Comparison of ENCODE assay signal across 17 cellular contexts in genomic region chr2:31401580-31401979, GRCh38. TPM values are rescaled to one million over a fixed set of nuclear protein-coding genes. Genes with fewer than 3 reads are reported as not detected.
DNase-seq lines count a peak whose midpoint lies in the region; ATAC-seq, FAIRE-seq and TF ChIP-seq lines count a peak whose summit lies in the region.
"Had no signal": no experiment of that assay in that cellular context is flagged by ENCODE, and none has a peak within 500 bp of the region (broad histone marks: within the 10 kb centered on the region; RNA-seq: fewer than 3 reads in every experiment).

No MANE protein-coding gene starts in this region.

- CTCF ChIA-PET in mammary epithelial cell (lab: Charles Lee; ENCODE audit: low non-redundant PET), result interaction anchor here (0.5 to 0.7 kb wide), 4 partner anchors 16 to 687 kb away, joined by 5 to 20 read pairs (median 8); partner anchors contain the start of gene EHD3
- CTCF ChIA-PET in activated CD8-positive, alpha-beta memory T cell treated with anti-CD3 and anti-CD28 coated beads, Interleukin-2, amount 10 ng/mL, durations not matched to agents 7 days and 5 days (lab: Charles Lee), result no interaction called here

- H3K9me3 ChIP-seq in mammary epithelial cell (replicated peaks; ENCODE audit: insufficient read depth, low read length), result peaks cover 2% of the 10 kb centered on the region
- H3K9me3 ChIP-seq: spleen had no signal

- peaks cover 13% of the 10 kb centered on the region for H3K36me3 ChIP-seq in mammary epithelial cell (ENCODE audit: insufficient read depth, low read length)
- H3K36me3 ChIP-seq in kidney epithelial cell (ENCODE audit: control insufficient read depth, insufficient read depth, low read length), result no peaks in the 10 kb centered on the region
- H3K36me3 ChIP-seq: BLaER1 treated with 17β-estradiol and CSF1 and Interleukin-3, amounts not matched to agents 10 nM and 100 nM; spleen had no signal

- peak overlapping the region; percentile 54 for H3K9ac ChIP-seq in mammary epithelial cell (ENCODE audit: insufficient read depth, low read length)
- H3K9ac ChIP-seq: BLaER1 treated with 17β-estradiol and CSF1 and Interleukin-3, amounts not matched to agents 10 nM and 100 nM had no signal

- H3K4me3 ChIP-seq in mammary epithelial cell (replicated peaks in 1 of 3; ENCODE audit: insufficient read depth in 1 of 3, low read depth in 2 of 3, low read length in 3 of 3) (no peak overlapping the region), kidney epithelial cell (ENCODE audit: low read depth, low read length) (no peak overlapping the region)
- H3K4me3 ChIP-seq: BLaER1 treated with 17β-estradiol and CSF1 and Interleukin-3, amounts not matched to agents 10 nM and 100 nM; spleen had no signal

- in situ Hi-C loops in mammary epithelial cell (cut with MboI; ENCODE audit: low sequenced_read_pairs in 2 of 2), result no loop called here

- peaks cover 40% of the 10 kb centered on the region for H3K4me1 ChIP-seq in mammary epithelial cell (ENCODE audit: insufficient read depth, low read length)
- H3K4me1 ChIP-seq: BLaER1 treated with 17β-estradiol and CSF1 and Interleukin-3, amounts not matched to agents 10 nM and 100 nM; spleen had no signal

- H3K27ac ChIP-seq in mammary epithelial cell (ENCODE audit: insufficient read depth, low read depth, low read length), result peak overlapping the region; percentile 84
- H3K27ac ChIP-seq: BLaER1 treated with 17β-estradiol and CSF1 and Interleukin-3, amounts not matched to agents 10 nM and 100 nM; spleen had no signal

- H3K27me3 Mint-ChIP-seq in activated CD8-positive, alpha-beta memory T cell treated with anti-CD3 and anti-CD28 coated beads, Interleukin-2, amount 10 ng/mL, durations not matched to agents 7 days and 5 days, result no peaks in the 10 kb centered on the region

- DNase-seq in AG08395 (ENCODE audit: low spot score) (peak; percentile 90), HTR-8/SVneo (ENCODE audit: insufficient read length, low spot score) (peak; percentile 73), mammary epithelial cell (peak; percentile 100), kidney epithelial cell (ENCODE audit: low read depth) (peak; percentile 97), NCI-H526 (lab: John Stamatoyannopoulos, UW) (no peak), anterior cingulate cortex (lab: John Stamatoyannopoulos, UW) (no peak)
- no peak for DNase-seq in activated effector memory CD4-positive, alpha-beta T cell treated with anti-CD3 and anti-CD28 coated beads, Interleukin-2, amount 50 U/mL, for 16 hours
- no peak for DNase-seq in activated CD8-positive, alpha-beta memory T cell treated with anti-CD3 and anti-CD28 coated beads, Interleukin-2, amount 10 ng/mL, durations not matched to agents 7 days and 5 days
- DNase-seq: activated naive CD4-positive, alpha-beta T cell treated with anti-CD3 and anti-CD28 coated beads for 36 hours; erythroblast; NCI-H187 treated with DMSO at 0.1 percent for 48 hours; RPMI8226; spleen had no signal

- FAIRE-seq in HTR-8/SVneo (lab: Jason Lieb, UNC), result peak; percentile 94
- FAIRE-seq: HepG2 had no signal

- peaks cover 5% of the 10 kb centered on the region for H3K36me3 Mint-ChIP-seq in activated CD8-positive, alpha-beta memory T cell treated with anti-CD3 and anti-CD28 coated beads, Interleukin-2, amount 10 ng/mL, durations not matched to agents 7 days and 5 days
- H3K36me3 Mint-ChIP-seq: mesothelial cell of epicardium; stimulated activated effector memory CD8-positive, alpha-beta T cell treated with anti-CD3 and anti-CD28 coated beads, Interleukin-12 subunit alpha, Interleukin-12 subunit beta, amount 100 ng/mL, for 72 hours had no signal

- H3K27ac Mint-ChIP-seq in activated CD8-positive, alpha-beta memory T cell treated with anti-CD3 and anti-CD28 coated beads, Interleukin-2, amount 10 ng/mL, durations not matched to agents 7 days and 5 days, result no peak overlapping the region
- H3K27ac Mint-ChIP-seq: activated naive CD4-positive, alpha-beta T cell treated with anti-CD3 and anti-CD28 coated beads for 36 hours; mesothelial cell of epicardium; stimulated activated effector memory CD8-positive, alpha-beta T cell treated with anti-CD3 and anti-CD28 coated beads, Interleukin-12 subunit alpha, Interleukin-12 subunit beta, amount 100 ng/mL, for 72 hours had no signal

- no peak overlapping the region for H3K4me2 ChIP-seq in mammary epithelial cell (ENCODE audit: insufficient read depth, low read depth, low read length)
- H3K4me2 ChIP-seq: BLaER1 treated with 17β-estradiol and CSF1 and Interleukin-3, amounts not matched to agents 10 nM and 100 nM had no signal

- no peaks in the 10 kb centered on the region for H4K20me1 ChIP-seq in mammary epithelial cell (ENCODE audit: insufficient read depth, low read length)
- H4K20me1 ChIP-seq: BLaER1 treated with 17β-estradiol and CSF1 and Interleukin-3, amounts not matched to agents 10 nM and 100 nM had no signal

- H2AFZ ChIP-seq in mammary epithelial cell (ENCODE audit: low read depth, low read length), result no peak overlapping the region

- no peak for TF ChIP-seq CTCF in mammary epithelial cell (conservative IDR thresholded peaks at IDR 0.05 in 1 of 2, IDR thresholded peaks at IDR 0.05 in 1 of 2; ENCODE audit: extremely low read depth in 1 of 2, insufficient read depth in 1 of 2, low read depth in 1 of 2, low read length in 2 of 2)
- no peak for TF ChIP-seq CTCF in kidney epithelial cell (IDR thresholded peaks at IDR 0.05; ENCODE audit: insufficient read depth, low read length, poor library complexity, severe bottlenecking)

- peaks cover 6% of the 10 kb centered on the region for H3K79me2 ChIP-seq in mammary epithelial cell (ENCODE audit: insufficient read depth, low read length)

- intact Hi-C loops in mammary epithelial cell (cut with micrococcal nuclease), result loop anchor here (1.0 to 2.0 kb wide), 2 partner anchors 11 to 17 kb away; no protein-coding TSS in a partner anchor

- no peak overlapping the region for H3K4me3 Mint-ChIP-seq in activated CD8-positive, alpha-beta memory T cell treated with anti-CD3 and anti-CD28 coated beads, Interleukin-2, amount 10 ng/mL, durations not matched to agents 7 days and 5 days
- H3K4me3 Mint-ChIP-seq: activated naive CD4-positive, alpha-beta T cell treated with anti-CD3 and anti-CD28 coated beads for 36 hours; mesothelial cell of epicardium; stimulated activated effector memory CD8-positive, alpha-beta T cell treated with anti-CD3 and anti-CD28 coated beads, Interleukin-12 subunit alpha, Interleukin-12 subunit beta, amount 100 ng/mL, for 72 hours had no signal

- BruUV-seq in mammary epithelial cell (replicated peaks; lab: Mats Ljungman, UMichigan), result no TSS peak

- H3K27me3 ChIP-seq in mammary epithelial cell (ENCODE audit: insufficient read depth, low read length) (no peaks in the 10 kb centered on the region), kidney epithelial cell (ENCODE audit: control insufficient read depth, insufficient read depth, low read length) (no peaks in the 10 kb centered on the region)
- H3K27me3 ChIP-seq: BLaER1 treated with 17β-estradiol and CSF1 and Interleukin-3, amounts not matched to agents 10 nM and 100 nM had no signal

- H3K4me1 Mint-ChIP-seq in activated CD8-positive, alpha-beta memory T cell treated with anti-CD3 and anti-CD28 coated beads, Interleukin-2, amount 10 ng/mL, durations not matched to agents 7 days and 5 days, result peaks cover 7% of the 10 kb centered on the region
- H3K4me1 Mint-ChIP-seq: stimulated activated effector memory CD8-positive, alpha-beta T cell treated with anti-CD3 and anti-CD28 coated beads, Interleukin-12 subunit alpha, Interleukin-12 subunit beta, amount 100 ng/mL, for 72 hours had no signal

- WGBS in mammary epithelial cell (ENCODE audit: low coverage, missing lambda C conversion rate), result 0% methylated on average over 2 of the region's 2 CpGs

- dilution Hi-C loops in mammary epithelial cell (cut with HindIII; ENCODE audit: low sequenced_read_pairs), result no loop called here

- no peaks in the 10 kb centered on the region for H3K9me3 Mint-ChIP-seq in activated CD8-positive, alpha-beta memory T cell treated with anti-CD3 and anti-CD28 coated beads, Interleukin-2, amount 10 ng/mL, durations not matched to agents 7 days and 5 days (ENCODE audit: low read depth)
- H3K9me3 Mint-ChIP-seq: mesothelial cell of epicardium had no signal

- ATAC-seq in activated CD8-positive, alpha-beta memory T cell treated with anti-CD3 and anti-CD28 coated beads, Interleukin-2, amount 10 ng/mL, durations not matched to agents 7 days and 5 days, result no peak
- ATAC-seq: HepG2; stimulated activated effector memory CD8-positive, alpha-beta T cell treated with anti-CD3 and anti-CD28 coated beads, Interleukin-12 subunit alpha, Interleukin-12 subunit beta, amount 100 ng/mL, for 72 hours had no signal

RNA-seq across cellular contexts. Expression of gene XDH, which starts 13.0 kb away (rescaled TPM):
- total RNA-seq in mammary epithelial cell (10 to 100 TPM; 23.3 to 51.1 TPM), kidney epithelial cell (4.4 and 4.9 TPM in 2 replicates)
- polyA plus RNA-seq in mammary epithelial cell, result 45.1 TPM
- 118 TPM for polyA minus RNA-seq in mammary epithelial cell
- under 1 TPM in 1 of 2 experiments, not detected in 1; 0.41 TPM for total RNA-seq in activated CD8-positive, alpha-beta memory T cell treated with anti-CD3 and anti-CD28 coated beads, Interleukin-2, amount 10 ng/mL, durations not matched to agents 7 days and 5 days
- total RNA-seq: activated naive CD4-positive, alpha-beta T cell treated with anti-CD3 and anti-CD28 coated beads for 36 hours; HepG2; spleen had no signal
- polyA plus RNA-seq: HepG2 had no signal

Comparison
In these comparisons a context has a peak if more than half of its experiments do, and no peak if none do; other contexts are left out.
1. DNase-seq: peak in AG08395 (single experiment), HTR-8/SVneo (single experiment), mammary epithelial cell (single experiment) and kidney epithelial cell (single experiment); none in activated effector memory CD4-positive, alpha-beta T cell treated with anti-CD3 and anti-CD28 coated beads, Interleukin-2, amount 50 U/mL, for 16 hours (single experiment), activated CD8-positive, alpha-beta memory T cell treated with anti-CD3 and anti-CD28 coated beads, Interleukin-2, amount 10 ng/mL, durations not matched to agents 7 days and 5 days (single experiment), NCI-H526 (0 of 2) and anterior cingulate cortex (0 of 58).